In genomic region chr2:112480540-112481049, GRCh38 we compare ENCODE assay signal across 8 cellular contexts. TPM values are rescaled to one million over a fixed set of nuclear protein-coding genes. Genes with fewer than 3 reads are reported as not detected.
DNase-seq lines count a peak whose midpoint lies in the region; ATAC-seq and TF ChIP-seq lines count a peak whose summit lies in the region.

No MANE protein-coding gene starts in this region.

- no peak overlapping the region for H3K9ac ChIP-seq in rectal smooth muscle tissue (ENCODE audit: low read length)

- no peaks in the 10 kb centered on the region for H3K36me3 ChIP-seq in rectal smooth muscle tissue (ENCODE audit: control insufficient read depth, insufficient read depth, low read length)

- H3K4me3 ChIP-seq in epithelial cell of proximal tubule (ENCODE audit: low read depth, low read length) (peak overlapping the region; percentile 77), rectal smooth muscle tissue (ENCODE audit: low read length) (peak overlapping the region; percentile 82)

- H3K4me1 ChIP-seq in rectal smooth muscle tissue (ENCODE audit: control insufficient read depth, insufficient read depth, low read length) = no peaks in the 10 kb centered on the region

- DNase-seq in activated T-cell treated with anti-CD3 and anti-CD28 coated beads for 4 hours = peak; percentile 11
- DNase-seq in activated T-cell treated with anti-CD3 and anti-CD28 coated beads, Interleukin-2, amount 50 U/mL, for 1 hour = no peak
- DNase-seq in epithelial cell of proximal tubule (ENCODE audit: low read depth) = no peak
- no peak for DNase-seq in NCI-H2196 treated with DMSO at 0.1 percent for 48 hours (lab: John Stamatoyannopoulos, UW; ENCODE audit: unreplicated experiment)
- DNase-seq in NCI-H1436 (lab: John Stamatoyannopoulos, UW) = no peak

- no peak for ATAC-seq in HG02798 (IDR thresholded peaks at IDR 0.05; ENCODE audit: poor library complexity, unreplicated experiment)

- no peaks in the 10 kb centered on the region for H3K27me3 ChIP-seq in rectal smooth muscle tissue (ENCODE audit: control insufficient read depth, insufficient read depth, low read length)

- no peak for TF ChIP-seq CTCF in VCaP (conservative IDR thresholded peaks at IDR 0.05)
- TF ChIP-seq CTCF in epithelial cell of proximal tubule (conservative IDR thresholded peaks at IDR 0.05; ENCODE audit: low read depth, low read length) = no peak

- peak overlapping the region; percentile 84 for H3K27ac ChIP-seq in VCaP
- H3K27ac ChIP-seq in rectal smooth muscle tissue (ENCODE audit: low read depth, low read length) = no peak overlapping the region

RNA-seq across cellular contexts. Expression of gene TTL, which starts 1.4 kb away (rescaled TPM):
- 42.3 and 60.9 TPM in 2 replicates for total RNA-seq in epithelial cell of proximal tubule

RNA-seq across cellular contexts. Expression of gene RGPD8, which starts 47.1 kb away (rescaled TPM):
- 2.4 and 4.3 TPM in 2 replicates for total RNA-seq in epithelial cell of proximal tubule
